In the genomic region with DNA sequence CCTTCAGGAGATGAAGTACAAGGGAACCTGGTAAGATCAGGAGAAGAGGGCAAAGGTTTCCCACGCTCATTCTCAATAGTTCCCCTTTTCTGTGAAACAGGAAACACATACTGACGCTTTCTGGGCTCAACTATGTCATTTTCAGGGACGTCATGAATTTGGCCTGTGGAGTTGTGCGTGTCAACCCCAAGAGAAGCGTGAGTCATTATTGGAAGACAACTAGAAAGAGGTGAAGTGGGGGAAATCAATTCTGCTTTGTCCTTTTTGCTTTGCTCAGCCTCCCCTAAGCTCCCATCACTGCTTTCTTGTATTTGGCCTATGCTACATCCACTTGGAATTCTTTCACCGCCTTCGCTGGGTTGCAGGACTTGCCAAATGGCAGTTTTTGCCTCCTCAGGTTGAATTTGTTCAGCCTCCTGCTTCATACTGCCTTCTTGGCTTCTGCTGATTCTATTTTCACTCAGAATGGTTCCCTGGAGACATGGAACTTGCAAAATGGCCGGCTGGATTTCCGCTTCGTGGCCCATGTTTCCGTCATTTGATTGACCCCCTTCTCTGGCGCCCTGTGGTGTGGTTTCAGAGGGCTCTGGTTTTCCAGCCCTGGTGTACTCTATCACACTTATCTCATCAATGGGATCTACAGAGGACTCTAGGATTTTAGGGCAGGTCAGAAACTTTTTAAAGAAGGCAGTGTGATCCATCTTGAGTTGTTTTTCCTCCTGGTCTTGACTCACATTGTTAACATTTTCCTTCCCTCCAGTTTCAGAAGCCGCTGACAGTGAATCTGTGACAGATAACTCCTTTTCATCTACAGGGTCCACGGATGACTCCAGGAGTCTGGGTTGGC, we compare ENCODE assay signal across 1 cellular context.
TF ChIP-seq lines count a peak whose summit lies in the region.

No MANE protein-coding gene starts in this region.

TF ChIP-seq in GM12878, 131 proteins besides CTCF, POLR2A, EP300 and RAD21 (continued from another document):
- TF ChIP-seq E4F1 (IDR thresholded peaks at IDR 0.05; ENCODE audit: borderline replicate concordance, partially characterized antibody) (peak; percentile 21), ZNF24 (IDR thresholded peaks at IDR 0.05) (no peak), HDAC6 (IDR thresholded peaks at IDR 0.05; ENCODE audit: unreplicated experiment) (peak; percentile 25), PML (IDR thresholded peaks at IDR 0.05; ENCODE audit: low read length) (no peak), TBL1XR1 (IDR thresholded peaks at IDR 0.05; ENCODE audit: low read depth, low read length) (peak; percentile 77; the same call in 1 of the 2 replicates), SREBF2 (IDR thresholded peaks at IDR 0.05; ENCODE audit: low read length) (no peak), SMAD1 (IDR thresholded peaks at IDR 0.05; ENCODE audit: low read depth, partially characterized antibody) (peak; percentile 94), YY1 (IDR thresholded peaks at IDR 0.05; ENCODE audit: low read depth, low read length) (peak; percentile 96), TARDBP (IDR thresholded peaks at IDR 0.05; ENCODE audit: borderline replicate concordance) (0 out of 2 replicates have a peak, but pooled peaks have one; percentile 68), ELK1 (IDR thresholded peaks at IDR 0.05; ENCODE audit: low read depth, low read length) (no peak)
- TF ChIP-seq, protein P1, sequence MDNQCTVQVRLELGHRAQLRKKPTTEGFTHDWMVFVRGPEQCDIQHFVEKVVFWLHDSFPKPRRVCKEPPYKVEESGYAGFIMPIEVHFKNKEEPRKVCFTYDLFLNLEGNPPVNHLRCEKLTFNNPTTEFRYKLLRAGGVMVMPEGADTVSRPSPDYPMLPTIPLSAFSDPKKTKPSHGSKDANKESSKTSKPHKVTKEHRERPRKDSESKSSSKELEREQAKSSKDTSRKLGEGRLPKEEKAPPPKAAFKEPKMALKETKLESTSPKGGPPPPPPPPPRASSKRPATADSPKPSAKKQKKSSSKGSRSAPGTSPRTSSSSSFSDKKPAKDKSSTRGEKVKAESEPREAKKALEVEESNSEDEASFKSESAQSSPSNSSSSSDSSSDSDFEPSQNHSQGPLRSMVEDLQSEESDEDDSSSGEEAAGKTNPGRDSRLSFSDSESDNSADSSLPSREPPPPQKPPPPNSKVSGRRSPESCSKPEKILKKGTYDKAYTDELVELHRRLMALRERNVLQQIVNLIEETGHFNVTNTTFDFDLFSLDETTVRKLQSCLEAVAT (IDR thresholded peaks at IDR 0.05): peak; percentile 79
TF ChIP-seq in GM12878: peak in this region for 65.
